12 cellular contexts compared by ENCODE assay signal in genomic region chr3:127761101-127761802, GRCh38.
DNase-seq lines count a peak whose midpoint lies in the region; ATAC-seq and TF ChIP-seq lines count a peak whose summit lies in the region.
"Had no signal": no experiment of that assay in that cellular context is flagged by ENCODE, and none has a peak within 500 bp of the region (broad histone marks: within the 10 kb centered on the region; RNA-seq: fewer than 3 reads in every experiment).

No MANE protein-coding gene starts in this region.

- peak; percentile 1 for TF ChIP-seq CTCF in AG09309 (IDR thresholded peaks at IDR 0.05; ENCODE audit: control insufficient read depth, insufficient read depth, low read depth, low read length, missing control alignments)

- peak; percentile 31 for ATAC-seq in GM18907 (IDR thresholded peaks at IDR 0.05; ENCODE audit: unreplicated experiment)
- ATAC-seq in HG02840 (IDR thresholded peaks at IDR 0.05; ENCODE audit: low FRiP score, unreplicated experiment) = no peak
- no peak for ATAC-seq in GM19467 (IDR thresholded peaks at IDR 0.05; ENCODE audit: unreplicated experiment)
- no peak for ATAC-seq in HG03196 (IDR thresholded peaks at IDR 0.05; ENCODE audit: unreplicated experiment)

- H3K27ac ChIP-seq in angular gyrus (ENCODE audit: low read depth, low read length) = peak overlapping the region; percentile 57
- H3K27ac ChIP-seq: SJCRH30 had no signal

- no peak overlapping the region for H3K4me3 ChIP-seq in AG09309 (ENCODE audit: control insufficient read depth, low read depth, low read length)
- H3K4me3 ChIP-seq: SJCRH30 had no signal

- no peak for DNase-seq in AG09309 (ENCODE audit: low read depth)
- DNase-seq in midbrain (lab: John Stamatoyannopoulos, UW) = peak; percentile 39
- DNase-seq in NCI-H345 (lab: John Stamatoyannopoulos, UW) = no peak
- DNase-seq: activated effector memory CD4-positive, alpha-beta T cell treated with anti-CD3 and anti-CD28 coated beads, Interleukin-2, amount 50 U/mL, for 16 hours; BE2C; SJCRH30; stimulated activated naive CD4-positive, alpha-beta T cell treated with Interleukin-2 at 50 U/mL for 16 hours had no signal
